8 cellular contexts compared by ENCODE assay signal in the genomic region with DNA sequence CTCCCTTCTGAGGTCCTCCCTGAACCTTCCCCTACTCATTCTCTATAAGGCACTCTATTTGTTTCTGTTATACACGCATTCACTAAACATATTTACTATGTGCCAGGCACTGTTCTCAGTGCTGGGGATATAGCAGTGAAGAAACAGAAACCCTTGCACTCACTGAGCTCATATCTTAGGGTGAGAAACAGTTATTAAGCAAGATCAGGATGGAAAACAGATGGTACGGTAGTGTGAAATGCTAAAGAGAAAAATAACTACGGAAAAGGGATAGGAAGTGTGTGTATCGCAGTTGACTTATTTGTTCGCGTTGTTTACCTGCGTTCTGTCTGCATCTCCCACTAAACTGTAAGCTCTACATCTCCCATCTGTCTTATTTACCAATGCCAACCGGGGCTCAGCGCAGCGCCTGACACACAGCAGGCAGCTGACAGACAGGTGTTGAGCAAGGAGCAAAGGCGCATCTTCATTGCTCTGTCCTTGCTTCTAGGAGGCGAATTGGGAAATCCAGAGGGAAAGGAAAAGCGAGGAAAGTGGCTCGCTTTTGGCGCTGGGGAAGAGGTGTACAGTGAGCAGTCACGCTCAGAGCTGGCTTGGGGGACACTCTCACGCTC. TPM values are rescaled to one million over a fixed set of nuclear protein-coding genes. Genes with fewer than 3 reads are reported as not detected.
DNase-seq lines count a peak whose midpoint lies in the region; ATAC-seq and TF ChIP-seq lines count a peak whose summit lies in the region.

No MANE protein-coding gene starts in this region.

- H3K4me1 ChIP-seq in CD4-positive, CD25-positive, alpha-beta regulatory T cell (ENCODE audit: control insufficient read depth, insufficient read depth, low read length, poor library complexity, severe bottlenecking), result peaks cover 21% of the 10 kb centered on the region
- peaks cover 16% of the 10 kb centered on the region for H3K4me1 ChIP-seq in GM23338 (ENCODE audit: insufficient read depth)
- peaks cover 31% of the 10 kb centered on the region for H3K4me1 ChIP-seq in SJSA1 (replicated peaks)
- peaks cover 4% of the 10 kb centered on the region for H3K4me1 ChIP-seq in ovary (ENCODE audit: insufficient read depth)

- WGBS in ovary, 3 donors, result 11 to 16% (median 15%) methylated on average over 17 of the region's 17 CpGs

- H3K27me3 ChIP-seq in CD4-positive, CD25-positive, alpha-beta regulatory T cell (ENCODE audit: control insufficient read depth, insufficient read depth, low read length), result no peaks in the 10 kb centered on the region
- no peaks in the 10 kb centered on the region for H3K27me3 ChIP-seq in GM23338 (ENCODE audit: insufficient read depth)
- no peaks in the 10 kb centered on the region for H3K27me3 ChIP-seq in SJSA1 (replicated peaks)
- H3K27me3 ChIP-seq in ovary, result no peaks in the 10 kb centered on the region

- peak overlapping the region; percentile 5; the same call in 1 of the 2 replicates for H2AFZ ChIP-seq in GM23338

- no peaks in the 10 kb centered on the region for H3K27me3 Mint-ChIP-seq in CD4-positive, CD25-positive, alpha-beta regulatory T cell
- peaks cover 2% of the 10 kb centered on the region for H3K27me3 Mint-ChIP-seq in GM23338 (ENCODE audit: insufficient read depth, low read depth, poor library complexity)

- H3K9me3 ChIP-seq in CD4-positive, CD25-positive, alpha-beta regulatory T cell (ENCODE audit: control insufficient read depth in 2 of 2, low read length in 2 of 2), result no peaks in the 10 kb centered on the region
- H3K9me3 ChIP-seq in SJSA1 (replicated peaks), result no peaks in the 10 kb centered on the region
- H3K9me3 ChIP-seq in ovary, result no peaks in the 10 kb centered on the region

- H3K4me3 Mint-ChIP-seq in CD4-positive, CD25-positive, alpha-beta regulatory T cell, result peak overlapping the region; percentile 92 to 97 (median 94)
- H3K4me3 Mint-ChIP-seq in GM23338, result peak overlapping the region; percentile 96

- H3K27ac Mint-ChIP-seq in CD4-positive, CD25-positive, alpha-beta regulatory T cell, result peak overlapping the region; percentile 94 to 95 (median 95)
- H3K27ac Mint-ChIP-seq in GM23338, result peak overlapping the region; percentile 20; the same call in 1 of the 2 replicates

- peaks cover 40% of the 10 kb centered on the region for H3K79me2 ChIP-seq in GM23338 (replicated peaks; ENCODE audit: insufficient read depth)

- H3K36me3 Mint-ChIP-seq in CD4-positive, CD25-positive, alpha-beta regulatory T cell, result peaks cover 25% of the 10 kb centered on the region
- peaks cover 4% of the 10 kb centered on the region for H3K36me3 Mint-ChIP-seq in GM23338 (ENCODE audit: low read depth)

- no peak for TF ChIP-seq CTCF in GM23338 (conservative IDR thresholded peaks at IDR 0.05; ENCODE audit: low read depth in 2 of 2)
- TF ChIP-seq CTCF in ovary (IDR thresholded peaks at IDR 0.05), result no peak

- peak in 1 of 3 donors; percentile 3 for DNase-seq in CD4-positive, CD25-positive, alpha-beta regulatory T cell
- DNase-seq in GM23338 (ENCODE audit: low spot score) (peak; percentile 41), SJSA1 (ENCODE audit: low read depth in 1 of 2, low spot score in 2 of 2) (no peak), fibroblast of gingiva (ENCODE audit: low read depth) (peak; percentile 43), ovary (no peak), NCI-H1436 treated with DMSO at 0.1 percent for 48 hours (lab: John Stamatoyannopoulos, UW) (no peak), NCI-H2029 treated with DMSO at 0.1 percent for 48 hours (lab: John Stamatoyannopoulos, UW) (no peak), SHP77 treated with DMSO at 0.1 percent for 48 hours (lab: John Stamatoyannopoulos, UW) (no peak)

- no peak for ATAC-seq in CD4-positive, CD25-positive, alpha-beta regulatory T cell (ENCODE audit: low read depth in 2 of 2)
- ATAC-seq in GM23338, result peak; percentile 33

- no peak for TF ChIP-seq EP300 in ovary (IDR thresholded peaks at IDR 0.05)

- H3K9me3 Mint-ChIP-seq in CD4-positive, CD25-positive, alpha-beta regulatory T cell, result no peaks in the 10 kb centered on the region
- no peaks in the 10 kb centered on the region for H3K9me3 Mint-ChIP-seq in GM23338

- no peak for TF ChIP-seq POLR2A in ovary (IDR thresholded peaks at IDR 0.05)

- peaks cover 15% of the 10 kb centered on the region for H3K36me3 ChIP-seq in CD4-positive, CD25-positive, alpha-beta regulatory T cell (ENCODE audit: control insufficient read depth, insufficient read depth, low read length)
- H3K36me3 ChIP-seq in GM23338 (ENCODE audit: insufficient read depth) (no peaks in the 10 kb centered on the region), SJSA1 (peaks cover 37% of the 10 kb centered on the region), ovary (no peaks in the 10 kb centered on the region)

- peak overlapping the region; percentile 26 for H3K27ac ChIP-seq in CD4-positive, CD25-positive, alpha-beta regulatory T cell (ENCODE audit: insufficient read depth, low read length, poor library complexity, severe bottlenecking)
- H3K27ac ChIP-seq in GM23338 (ENCODE audit: low read depth), result no peak overlapping the region
- no peak overlapping the region for H3K27ac ChIP-seq in SJSA1
- no peak overlapping the region for H3K27ac ChIP-seq in ovary

- peaks cover 25 to 52% (median 28%) of the 10 kb centered on the region in 4 donors for H3K4me1 Mint-ChIP-seq in CD4-positive, CD25-positive, alpha-beta regulatory T cell
- H3K4me1 Mint-ChIP-seq in GM23338, result peaks cover 12% of the 10 kb centered on the region

- H4K20me1 ChIP-seq in GM23338 (replicated peaks; ENCODE audit: insufficient read depth), result peaks cover 32% of the 10 kb centered on the region

- H3F3A ChIP-seq in GM23338 (replicated peaks; ENCODE audit: low read depth), result no peaks in the 10 kb centered on the region

- H3K4me2 ChIP-seq in GM23338, result peak overlapping the region; percentile 78

- no peaks in the 10 kb centered on the region for H3K9me2 ChIP-seq in GM23338 (ENCODE audit: insufficient read depth)

- peak overlapping the region; percentile 87 for H3K4me3 ChIP-seq in CD4-positive, CD25-positive, alpha-beta regulatory T cell (ENCODE audit: low read depth, low read length)
- peak overlapping the region; percentile 90 for H3K4me3 ChIP-seq in GM23338
- peak overlapping the region; percentile 86 for H3K4me3 ChIP-seq in SJSA1
- H3K4me3 ChIP-seq in ovary, result peak overlapping the region; percentile 86

- intact Hi-C loops in ovary (cut with DNase I), result no loop called here

TF ChIP-seq in GM23338, 12 proteins besides CTCF, POLR2A, EP300 and RAD21 (continues in another document):
- TF ChIP-seq STAT1 (IDR thresholded peaks at IDR 0.05; ENCODE audit: unreplicated experiment), result no peak
- no peak for TF ChIP-seq CREB1 (CRISPR knock-in tag; IDR thresholded peaks at IDR 0.05; ENCODE audit: low read depth)
- no peak for TF ChIP-seq EZH2phosphoT487 (IDR thresholded peaks at IDR 0.05; ENCODE audit: unreplicated experiment)

RNA-seq across cellular contexts. Expression of gene CYB5RL, which starts 0.6 kb away (rescaled TPM):
- total RNA-seq in CD4-positive, CD25-positive, alpha-beta regulatory T cell, result 3.7 TPM
- 1 to 10 TPM; 1.1 to 4.8 (median 3.1) TPM for polyA plus RNA-seq in CD4-positive, CD25-positive, alpha-beta regulatory T cell
- 8.4 and 11.5 TPM in 2 replicates for total RNA-seq in GM23338 (2014; rRNA removed; shearing (Covaris generic))
- polyA plus RNA-seq in GM23338 (2016; fragmentation: Nextera tagmentation; extraction: Ambion mirVana), result 5.9 and 6.4 TPM in 2 replicates
- 2.5 and 4.9 TPM in 2 replicates for total RNA-seq in SJSA1 (2014; rRNA removed; shearing (Covaris generic))
- total RNA-seq in ovary, result 1 to 10 TPM; 2.3 to 9.6 (median 7.4) TPM
- polyA plus RNA-seq in ovary, result 1 to 10 TPM; 3.2 to 7.5 TPM

RNA-seq across cellular contexts. Expression of gene MRPL37, which starts 0.7 kb away (rescaled TPM):
- total RNA-seq in CD4-positive, CD25-positive, alpha-beta regulatory T cell, result 34.5 TPM
- polyA plus RNA-seq in CD4-positive, CD25-positive, alpha-beta regulatory T cell, result 10 to 100 TPM; 62.0 to 66.7 (median 65.3) TPM
- 121 and 155 TPM in 2 replicates for total RNA-seq in GM23338 (2014; rRNA removed; shearing (Covaris generic))
- polyA plus RNA-seq in GM23338 (2016; fragmentation: Nextera tagmentation; extraction: Ambion mirVana) (130 and 131 TPM in 2 replicates), ovary (10 to 100 TPM; 43.3 to 86.6 TPM)
- 133 and 157 TPM in 2 replicates for total RNA-seq in SJSA1 (2014; rRNA removed; shearing (Covaris generic))
- total RNA-seq in ovary, result 10 to 100 TPM; 36.2 to 60.1 (median 47.9) TPM

RNA-seq across cellular contexts. Expression of gene CDCP2, which starts 46.5 kb away (rescaled TPM):
- 0.15 TPM for total RNA-seq in CD4-positive, CD25-positive, alpha-beta regulatory T cell
- polyA plus RNA-seq in CD4-positive, CD25-positive, alpha-beta regulatory T cell, result not detected
- not detected in 2 replicates for total RNA-seq in GM23338 (2014; rRNA removed; shearing (Covaris generic))
- polyA plus RNA-seq in GM23338 (2016; fragmentation: Nextera tagmentation; extraction: Ambion mirVana) (not detected in 2 replicates), ovary (under 1 TPM in 1 of 2 donors, not detected in 1; 0.04 TPM)
- not detected in 2 replicates for total RNA-seq in SJSA1 (2014; rRNA removed; shearing (Covaris generic))
- total RNA-seq in ovary, result under 1 TPM in 2 of 7 donors, not detected in 5; 0.15 to 0.34 TPM

Comparison
In these comparisons a context has a peak if more than half of its experiments do, and no peak if none do; other contexts are left out.
1. DNase-seq: peak in GM23338 (single experiment) and fibroblast of gingiva (single experiment); none in SJSA1 (0 of 2), ovary (0 of 5), NCI-H1436 treated with DMSO at 0.1 percent for 48 hours (single experiment), NCI-H2029 treated with DMSO at 0.1 percent for 48 hours (single experiment) and SHP77 treated with DMSO at 0.1 percent for 48 hours (single experiment).
2. Peak in every context shown above with its lines, with median percentiles within 50 percentile points of each other: H3K4me3 ChIP-seq.